In the genomic region with DNA sequence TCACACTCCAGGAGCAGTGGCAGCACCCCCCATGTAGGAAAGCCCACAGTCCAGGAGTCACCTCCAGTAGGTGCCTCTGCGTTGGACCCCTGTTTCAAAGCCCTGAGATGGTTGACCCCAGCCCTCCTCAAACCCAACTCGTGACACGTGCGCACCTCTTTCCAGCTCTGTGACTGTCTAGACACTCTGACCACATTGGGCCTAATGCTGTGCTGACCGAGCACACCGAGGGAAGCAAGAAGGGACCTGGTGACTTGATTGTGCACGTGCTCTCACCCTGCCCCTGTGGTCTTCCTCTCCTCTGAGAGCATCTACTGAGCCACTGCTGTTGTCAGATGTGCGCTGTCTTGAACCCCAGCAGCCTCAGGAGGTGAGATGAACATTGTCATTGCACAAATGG, we compare ENCODE assay signal across 13 cellular contexts. TPM values are rescaled to one million over a fixed set of nuclear protein-coding genes. Genes with fewer than 3 reads are reported as not detected.
A peak's percentile ranks its signal among the peaks of the same experiment; 100 is the strongest.
DNase-seq lines count a peak whose midpoint lies in the region; ATAC-seq, FAIRE-seq and TF ChIP-seq lines count a peak whose summit lies in the region.
"Had no signal": no experiment of that assay in that cellular context is flagged by ENCODE, and none has a peak within 500 bp of the region (broad histone marks: within the 10 kb centered on the region; RNA-seq: fewer than 3 reads in every experiment).

No MANE protein-coding gene starts in this region.

- no CpG with 5 or more reads among the region's 8 CpGs for WGBS in H9 (ENCODE audit: extremely low coverage, insufficient read length, low lambda C conversion rate)

- H3K27me3 Mint-ChIP-seq in CD8-positive, alpha-beta T cell (ENCODE audit: low read depth) = no peaks in the 10 kb centered on the region
- H3K27me3 Mint-ChIP-seq in H9 (ENCODE audit: low read depth) (no peaks in the 10 kb centered on the region), naive B cell (no peaks in the 10 kb centered on the region)
- H3K27me3 Mint-ChIP-seq in activated CD4-positive, alpha-beta memory T cell treated with anti-CD3 and anti-CD28 coated beads for 36 hours = no peaks in the 10 kb centered on the region

- no peak overlapping the region for H3K9ac ChIP-seq in H9 (ENCODE audit: extremely low read depth, insufficient read length, low read length)
- H3K9ac ChIP-seq: GM23248 had no signal

- no peak overlapping the region for H3T11ph ChIP-seq in H9 (ENCODE audit: low read length)

- no peak overlapping the region for H3K14ac ChIP-seq in H9 (ENCODE audit: insufficient read depth, low read length)

- no peak overlapping the region for H3K23ac ChIP-seq in H9 (ENCODE audit: insufficient read length, low read depth, low read length)

- POLR2A ChIA-PET in CD8-positive, alpha-beta T cell (lab: Charles Lee) = interaction anchor here (0.6 kb wide), 1 partner anchor 44 kb away, joined by 6 read pairs; no protein-coding TSS in a partner anchor
- POLR2A ChIA-PET in activated CD4-positive, alpha-beta memory T cell treated with anti-CD3 and anti-CD28 coated beads for 36 hours (lab: Charles Lee) = interaction anchor here (1.0 kb wide), 1 partner anchor 11 kb away, joined by 3 read pairs; no protein-coding TSS in a partner anchor

- H2BK12ac ChIP-seq in H9 (ENCODE audit: insufficient read length, low read depth, low read length) = no peak overlapping the region

- no peak overlapping the region for H2BK15ac ChIP-seq in H9 (ENCODE audit: low read depth, low read length)

- H4K5ac ChIP-seq in H9 (ENCODE audit: insufficient read length, low read depth, low read length) = no peak overlapping the region

- H3K18ac ChIP-seq in H9 (ENCODE audit: insufficient read length, low read depth, low read length) = no peak overlapping the region

- intact Hi-C loops in CD8-positive, alpha-beta T cell (cut with DNase I, micrococcal nuclease) = loop anchor here in 1 of 2 experiments (2.0 kb wide), 1 partner anchor 22 kb away; the partner anchor contains the start of gene SLC35E1
- intact Hi-C loops in activated CD4-positive, alpha-beta memory T cell treated with anti-CD3 and anti-CD28 coated beads for 36 hours (cut with micrococcal nuclease) = no loop called here

- peaks cover 48% of the 10 kb centered on the region for H3K4me1 ChIP-seq in CD8-positive, alpha-beta T cell (ENCODE audit: insufficient read depth, low read length)
- peaks cover 7% of the 10 kb centered on the region; the same call in 1 of the 2 replicates for H3K4me1 ChIP-seq in H9 (ENCODE audit: insufficient read depth, low read length)

- H3K9me3 Mint-ChIP-seq in CD8-positive, alpha-beta T cell = no peaks in the 10 kb centered on the region
- H3K9me3 Mint-ChIP-seq in H9 (no peaks in the 10 kb centered on the region), naive B cell (no peaks in the 10 kb centered on the region)
- H3K9me3 Mint-ChIP-seq in activated CD4-positive, alpha-beta memory T cell treated with anti-CD3 and anti-CD28 coated beads for 36 hours = no peaks in the 10 kb centered on the region

- no peak overlapping the region for H2BK20ac ChIP-seq in H9 (ENCODE audit: low read depth, low read length, poor library complexity, severe bottlenecking)

- H3K36me3 ChIP-seq in CD8-positive, alpha-beta T cell (ENCODE audit: insufficient read depth, low read length) = no peaks in the 10 kb centered on the region

- H3K27ac Mint-ChIP-seq in CD8-positive, alpha-beta T cell = peak overlapping the region; percentile 93
- H3K27ac Mint-ChIP-seq in H9 (peak overlapping the region in 2 of 3 experiments; percentile 57 to 85; a peak in 3 of 7 replicates), naive B cell (peak overlapping the region; percentile 57 to 97 (median 84))
- peak overlapping the region; percentile 90 for H3K27ac Mint-ChIP-seq in activated CD4-positive, alpha-beta memory T cell treated with anti-CD3 and anti-CD28 coated beads for 36 hours

- no peak overlapping the region for H2AFZ ChIP-seq in H9 (ENCODE audit: low read length)
- H2AFZ ChIP-seq: GM23248, PC-9 had no signal

- peaks cover 67% of the 10 kb centered on the region for H3K4me1 Mint-ChIP-seq in CD8-positive, alpha-beta T cell (ENCODE audit: low read depth)
- H3K4me1 Mint-ChIP-seq in H9 = peaks cover 18 to 20% of the 10 kb centered on the region in 2 experiments
- peaks cover 60% of the 10 kb centered on the region for H3K4me1 Mint-ChIP-seq in activated CD4-positive, alpha-beta memory T cell treated with anti-CD3 and anti-CD28 coated beads for 36 hours (ENCODE audit: low read depth)
- H3K4me1 Mint-ChIP-seq in naive B cell = peaks cover 62 to 83% (median 76%) of the 10 kb centered on the region in 3 donors

- no peak for TF ChIP-seq CTCF in CD8-positive, alpha-beta T cell (IDR thresholded peaks at IDR 0.05)
- no peak for TF ChIP-seq CTCF in H9 (conservative IDR thresholded peaks at IDR 0.05)

- peak overlapping the region; percentile 53 for H3K27ac ChIP-seq in CD8-positive, alpha-beta T cell (ENCODE audit: low read depth, low read length)
- no peak overlapping the region for H3K27ac ChIP-seq in H9 (ENCODE audit: insufficient read length, low read depth, low read length)
- H3K27ac ChIP-seq: GM23248, PC-9 had no signal

- H3K4me3 ChIP-seq in CD8-positive, alpha-beta T cell (ENCODE audit: low read depth, low read length) = peak overlapping the region; percentile 29
- H3K4me3 ChIP-seq: GM23248, PC-9 had no signal

- FAIRE-seq in urothelium cell line (lab: Jason Lieb, UNC) = no peak

- no peak overlapping the region for H3K4ac ChIP-seq in H9 (ENCODE audit: low read depth, low read length)

- no peak overlapping the region for H2AK5ac ChIP-seq in H9 (ENCODE audit: insufficient read length, low read length)

- no peak overlapping the region for H3K56ac ChIP-seq in H9 (ENCODE audit: insufficient read length, low read depth, low read length)

- H3K79me1 ChIP-seq in H9 (ENCODE audit: insufficient read depth, low read depth, low read length, poor library complexity, severe bottlenecking) = peaks cover 12% of the 10 kb centered on the region

- H3K4me3 Mint-ChIP-seq in CD8-positive, alpha-beta T cell = peak overlapping the region; percentile 74
- H3K4me3 Mint-ChIP-seq in H9 = no peak overlapping the region
- peak overlapping the region; percentile 65 for H3K4me3 Mint-ChIP-seq in activated CD4-positive, alpha-beta memory T cell treated with anti-CD3 and anti-CD28 coated beads for 36 hours
- H3K4me3 Mint-ChIP-seq in naive B cell = peak overlapping the region; percentile 38 to 87 (median 79)

- ATAC-seq in CD8-positive, alpha-beta T cell = peak; percentile 24
- ATAC-seq in naive B cell (ENCODE audit: low read depth in 2 of 2) (no peak), HG03432 (IDR thresholded peaks at IDR 0.05; ENCODE audit: unreplicated experiment) (no peak), HG03280 (IDR thresholded peaks at IDR 0.05; ENCODE audit: unreplicated experiment) (no peak)
- ATAC-seq: left ventricle myocardium superior had no signal

- peaks cover 28% of the 10 kb centered on the region; the same call in 1 of the 2 replicates for H3K79me2 ChIP-seq in H9 (ENCODE audit: insufficient read depth, low read length)

- no peak overlapping the region for H3K4me2 ChIP-seq in H9 (ENCODE audit: insufficient read depth, insufficient read length, low read length)
- H3K4me2 ChIP-seq: PC-9 had no signal

- no peak overlapping the region for H2BK5ac ChIP-seq in H9 (ENCODE audit: insufficient read length, low read length)

- CTCF ChIA-PET in CD8-positive, alpha-beta T cell (lab: Charles Lee) = no interaction called here
- CTCF ChIA-PET in activated CD4-positive, alpha-beta memory T cell treated with anti-CD3 and anti-CD28 coated beads for 36 hours (lab: Charles Lee) = interaction anchor here (0.8 to 0.9 kb wide), 2 partner anchors 22 to 65 kb away, joined by 3 read pairs; partner anchors contain the start of genes SLC35E1, SMIM7 and TMEM38A

- no peak overlapping the region for H4K91ac ChIP-seq in H9 (ENCODE audit: insufficient read length, low read depth, low read length)

- H4K20me1 ChIP-seq in H9 (ENCODE audit: control insufficient read depth, insufficient read depth, insufficient read length) = peaks cover 4% of the 10 kb centered on the region

- DNase-seq in CD8-positive, alpha-beta T cell = no peak
- DNase-seq in H9 (no peak), naive B cell (no peak), NCI-H1092 treated with DMSO at 0.1 percent for 48 hours (lab: John Stamatoyannopoulos, UW) (no peak), urothelium cell line (ENCODE audit: low spot score) (no peak)
- DNase-seq in activated CD4-positive, alpha-beta memory T cell treated with anti-CD3 and anti-CD28 coated beads for 36 hours = no peak
- DNase-seq: cortex of kidney, GM23248, left ventricle myocardium superior, NCI-H446 treated with DMSO at 0.1 percent for 48 hours, PC-9 had no signal

- no peak overlapping the region for H2BK120ac ChIP-seq in H9 (ENCODE audit: low read depth, low read length, poor library complexity, severe bottlenecking)

- H4K8ac ChIP-seq in H9 (replicated peaks; ENCODE audit: insufficient read length, low read depth, low read length) = no peak overlapping the region

- H3K9me3 ChIP-seq in CD8-positive, alpha-beta T cell (ENCODE audit: low read length) = no peaks in the 10 kb centered on the region
- H3K9me3 ChIP-seq in H9 (ENCODE audit: control insufficient read depth, low read depth, low read length) = no peaks in the 10 kb centered on the region

- H3K23me2 ChIP-seq in H9 (ENCODE audit: insufficient read length, low read depth, low read length, poor library complexity, severe bottlenecking) = no peaks in the 10 kb centered on the region

- no peaks in the 10 kb centered on the region for H3K36me3 Mint-ChIP-seq in CD8-positive, alpha-beta T cell
- H3K36me3 Mint-ChIP-seq in H9 (ENCODE audit: insufficient read depth in 1 of 3, low read depth in 3 of 3) (peaks cover 0 to 4% (median 0%) of the 10 kb centered on the region in 3 experiments; a peak in 2 of 7 replicates), naive B cell (no peaks in the 10 kb centered on the region)
- H3K36me3 Mint-ChIP-seq in activated CD4-positive, alpha-beta memory T cell treated with anti-CD3 and anti-CD28 coated beads for 36 hours = no peaks in the 10 kb centered on the region

- no peaks in the 10 kb centered on the region for H3K27me3 ChIP-seq in CD8-positive, alpha-beta T cell (ENCODE audit: insufficient read depth, low read length)
- no peaks in the 10 kb centered on the region for H3K27me3 ChIP-seq in H9 (ENCODE audit: insufficient read depth, low read length)

RNA-seq across cellular contexts. Expression of gene SLC35E1, which starts 22.9 kb away (rescaled TPM):
- 10 to 100 TPM; 92.3 to 95.4 TPM for total RNA-seq in CD8-positive, alpha-beta T cell
- total RNA-seq in H9 (2021) = 34.0 and 35.8 TPM in 2 replicates
- 10 to 100 TPM; 42.0 to 46.0 TPM for total RNA-seq in activated CD4-positive, alpha-beta memory T cell treated with anti-CD3 and anti-CD28 coated beads for 36 hours
- polyA plus RNA-seq in naive B cell (ENCODE audit: low read depth in 6 of 6) = 10 to 100 TPM; 15.4 to 26.2 (median 19.4) TPM

RNA-seq across cellular contexts. Expression of gene MED26, which starts 32.9 kb away (rescaled TPM):
- 10 to 100 TPM; 65.6 to 68.0 TPM for total RNA-seq in CD8-positive, alpha-beta T cell
- total RNA-seq in H9 (2021) = 11.4 and 13.0 TPM in 2 replicates
- total RNA-seq in activated CD4-positive, alpha-beta memory T cell treated with anti-CD3 and anti-CD28 coated beads for 36 hours = 10 to 100 TPM; 12.0 to 14.5 TPM
- polyA plus RNA-seq in naive B cell (ENCODE audit: low read depth in 6 of 6) = 10 to 100 TPM in 1 of 6 donors, 1 to 10 TPM in 5; 2.0 to 10.9 (median 5.4) TPM

RNA-seq across cellular contexts. Expression of gene CHERP, which starts 52.9 kb away (rescaled TPM):
- 10 to 100 TPM; 68.7 to 68.9 TPM for total RNA-seq in CD8-positive, alpha-beta T cell
- total RNA-seq in H9 (2021) = 92.2 and 101 TPM in 2 replicates
- total RNA-seq in activated CD4-positive, alpha-beta memory T cell treated with anti-CD3 and anti-CD28 coated beads for 36 hours = 10 to 100 TPM; 50.8 TPM
- 10 to 100 TPM in 2 of 6 donors, 1 to 10 TPM in 4; 3.2 to 19.5 (median 9.4) TPM for polyA plus RNA-seq in naive B cell (ENCODE audit: low read depth in 6 of 6)

Comparison
In these comparisons a context has a peak if more than half of its experiments do, and no peak if none do; other contexts are left out.
1. H3K4me3 Mint-ChIP-seq: peak in CD8-positive, alpha-beta T cell (single experiment), activated CD4-positive, alpha-beta memory T cell treated with anti-CD3 and anti-CD28 coated beads for 36 hours (single experiment) and naive B cell (8 of 8); none in H9 (0 of 2).
2. Peak in every context shown above with its lines, with median percentiles within 50 percentile points of each other: H3K27ac Mint-ChIP-seq.